ENCODE assay signal across 10 cellular contexts in genomic region chr11:8814923-8815240, GRCh38.
A peak's percentile ranks its signal among the peaks of the same experiment; 100 is the strongest.
DNase-seq lines count a peak whose midpoint lies in the region; TF ChIP-seq lines count a peak whose summit lies in the region.
"Had no signal": no experiment of that assay in that cellular context is flagged by ENCODE, and none has a peak within 500 bp of the region (broad histone marks: within the 10 kb centered on the region; RNA-seq: fewer than 3 reads in every experiment).

No MANE protein-coding gene starts in this region.

- H3K9ac ChIP-seq in SK-N-MC (ENCODE audit: insufficient read length): no peak overlapping the region

- no peaks in the 10 kb centered on the region for H3K9me2 ChIP-seq in hepatocyte (replicated peaks; ENCODE audit: insufficient read depth)

- no peaks in the 10 kb centered on the region for H4K20me1 ChIP-seq in hepatocyte (ENCODE audit: insufficient read depth, poor library complexity, severe bottlenecking)

- H3K4me1 ChIP-seq in hepatocyte (ENCODE audit: insufficient read depth) (peaks cover 21% of the 10 kb centered on the region), stomach (peaks cover 32 to 46% (median 40%) of the 10 kb centered on the region in 4 donors), BE2C (no peaks in the 10 kb centered on the region)

- 52% methylated on average over 2 of the region's 2 CpGs for WGBS in hepatocyte (ENCODE audit: low lambda C conversion rate, missing lambda C conversion rate)
- WGBS in stomach, 5 donors: 59 to 81% (median 77%) methylated on average over 2 of the region's 2 CpGs

- no peak overlapping the region for H3K4me2 ChIP-seq in hepatocyte

- intact Hi-C loops in stomach (cut with DNase I; ENCODE audit: low total_unique reads): loop anchor here (10.0 kb wide), 1 partner anchor 120 kb away; no protein-coding TSS in a partner anchor

- TF ChIP-seq EP300 in stomach (IDR thresholded peaks at IDR 0.05): no peak

- H2AFZ ChIP-seq in hepatocyte: no peak overlapping the region

- H3K27ac ChIP-seq in SK-N-MC: peak overlapping the region; percentile 60; the same call in 1 of the 2 replicates
- peak overlapping the region; percentile 68 for H3K27ac ChIP-seq in hepatocyte
- peak overlapping the region in 4 of 5 donors; percentile 91 to 98 (median 93) for H3K27ac ChIP-seq in stomach

- H3K4me3 ChIP-seq in SK-N-MC (peak overlapping the region; percentile 48; the same call in 1 of the 2 replicates), hepatocyte (no peak overlapping the region), stomach (no peak overlapping the region), BE2C (ENCODE audit: low read depth, low read length) (no peak overlapping the region)

- peak; percentile 16 for DNase-seq in ELR (ENCODE audit: low read depth)
- no peak for DNase-seq in SK-N-MC (ENCODE audit: low read depth, low spot score)
- DNase-seq in hepatocyte (ENCODE audit: low spot score): no peak
- DNase-seq in stomach: no peak
- DNase-seq in GOT3 (lab: John Stamatoyannopoulos, UW): no peak
- DNase-seq in stimulated activated CD4-positive, alpha-beta T cell treated with anti-CD3 and anti-CD28 coated beads, Interleukin-4, amount 100 ng/mL, for 4 hours: no peak
- DNase-seq in Kasumi-1 (lab: John Stamatoyannopoulos, UW): no peak
- no peak for DNase-seq in BE2C
- DNase-seq: CD4-positive, alpha-beta T cell; NCI-H524 treated with DMSO at 0.1 percent for 48 hours had no signal

- H3K79me2 ChIP-seq in hepatocyte: peaks cover 18% of the 10 kb centered on the region

- H3K36me3 ChIP-seq in SK-N-MC (ENCODE audit: insufficient read depth, low read length): no peaks in the 10 kb centered on the region
- H3K36me3 ChIP-seq in hepatocyte (replicated peaks; ENCODE audit: insufficient read depth, low read depth): no peaks in the 10 kb centered on the region
- H3K36me3 ChIP-seq in stomach: no peaks in the 10 kb centered on the region
- H3K36me3 ChIP-seq in BE2C: no peaks in the 10 kb centered on the region

- TF ChIP-seq CTCF in hepatocyte (IDR thresholded peaks at IDR 0.05; ENCODE audit: poor library complexity) (no peak), stomach (IDR thresholded peaks at IDR 0.05) (no peak), BE2C (IDR thresholded peaks at IDR 0.05; ENCODE audit: low read depth, low read length) (no peak)

- H3K27me3 ChIP-seq in hepatocyte (no peaks in the 10 kb centered on the region), stomach (no peaks in the 10 kb centered on the region), BE2C (no peaks in the 10 kb centered on the region)

- H3K9me3 ChIP-seq in SK-N-MC (ENCODE audit: low read depth, low read length): no peaks in the 10 kb centered on the region
- H3K9me3 ChIP-seq in hepatocyte (ENCODE audit: low read depth): no peaks in the 10 kb centered on the region
- no peaks in the 10 kb centered on the region for H3K9me3 ChIP-seq in stomach
- no peaks in the 10 kb centered on the region for H3K9me3 ChIP-seq in BE2C

- TF ChIP-seq POLR2A in stomach (IDR thresholded peaks at IDR 0.05): no peak
